In the genomic region with DNA sequence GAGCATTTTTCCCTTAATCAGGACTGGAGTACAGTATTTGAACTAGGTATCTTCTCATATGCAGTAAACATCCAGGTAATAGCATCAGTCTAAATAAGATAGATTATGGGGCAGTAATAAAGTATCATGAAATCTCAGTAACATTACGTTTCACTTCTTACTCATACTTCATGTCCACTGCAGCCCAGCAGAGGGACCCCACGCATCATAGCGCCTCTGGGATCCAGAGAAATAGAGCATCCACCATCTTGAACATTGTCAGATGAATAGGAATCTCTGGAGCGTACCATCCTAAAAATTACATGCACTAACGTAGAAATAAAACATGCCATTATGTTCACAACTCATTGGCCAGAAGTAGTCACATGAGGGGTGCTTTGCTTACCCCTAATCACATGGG, we compare ENCODE assay signal across 13 cellular contexts.
A peak's percentile ranks its signal among the peaks of the same experiment; 100 is the strongest.
DNase-seq lines count a peak whose midpoint lies in the region; ATAC-seq and TF ChIP-seq lines count a peak whose summit lies in the region.
"Had no signal": no experiment of that assay in that cellular context is flagged by ENCODE, and none has a peak within 500 bp of the region (broad histone marks: within the 10 kb centered on the region; RNA-seq: fewer than 3 reads in every experiment).

No MANE protein-coding gene starts in this region.

- no peaks in the 10 kb centered on the region for H3K9me3 ChIP-seq in cardiac muscle cell (ENCODE audit: low read depth)
- no peaks in the 10 kb centered on the region for H3K9me3 ChIP-seq in right cardiac atrium (ENCODE audit: control insufficient read depth, low read length)
- no peaks in the 10 kb centered on the region for H3K9me3 ChIP-seq in endodermal cell (ENCODE audit: control insufficient read depth, low read length)
- H3K9me3 ChIP-seq: mucosa of descending colon had no signal

- H3K36me3 Mint-ChIP-seq in endodermal cell (ENCODE audit: low read depth) (no peaks in the 10 kb centered on the region), type B pancreatic cell (no peaks in the 10 kb centered on the region), CD14-positive monocyte (no peaks in the 10 kb centered on the region)

- H3K4me1 Mint-ChIP-seq in endodermal cell (no peaks in the 10 kb centered on the region), type B pancreatic cell (ENCODE audit: unreplicated experiment) (no peaks in the 10 kb centered on the region), CD14-positive monocyte (no peaks in the 10 kb centered on the region)

- no peak overlapping the region for H3K9ac ChIP-seq in endodermal cell (ENCODE audit: extremely low read depth, low read length, poor library complexity, severe bottlenecking)

- no peak overlapping the region for H3K27ac Mint-ChIP-seq in endodermal cell
- H3K27ac Mint-ChIP-seq in type B pancreatic cell, result no peak overlapping the region
- H3K27ac Mint-ChIP-seq in CD14-positive monocyte, result no peak overlapping the region

- no peaks in the 10 kb centered on the region for H3K27me3 ChIP-seq in cardiac muscle cell
- no peaks in the 10 kb centered on the region for H3K27me3 ChIP-seq in right cardiac atrium (ENCODE audit: control insufficient read depth, insufficient read depth)
- H3K27me3 ChIP-seq in endodermal cell (ENCODE audit: control insufficient read depth, insufficient read depth, low read length, poor library complexity, severe bottlenecking), result no peaks in the 10 kb centered on the region

- TF ChIP-seq CTCF in cardiac muscle cell (IDR thresholded peaks at IDR 0.05; ENCODE audit: low read depth, low read length) (peak; percentile 17), endodermal cell (conservative IDR thresholded peaks at IDR 0.05) (peak; percentile 77), type B pancreatic cell (conservative IDR thresholded peaks at IDR 0.05) (peak; percentile 62), CD14-positive monocyte (IDR thresholded peaks at IDR 0.05) (no peak)

- H3K36me3 ChIP-seq in cardiac muscle cell (no peaks in the 10 kb centered on the region), endodermal cell (ENCODE audit: control insufficient read depth, insufficient read depth, low read length) (no peaks in the 10 kb centered on the region)

- H3K9me3 Mint-ChIP-seq in endodermal cell, result no peaks in the 10 kb centered on the region
- H3K9me3 Mint-ChIP-seq in type B pancreatic cell, result no peaks in the 10 kb centered on the region
- no peaks in the 10 kb centered on the region for H3K9me3 Mint-ChIP-seq in CD14-positive monocyte

- H3K4me3 Mint-ChIP-seq in endodermal cell, result no peak overlapping the region
- no peak overlapping the region for H3K4me3 Mint-ChIP-seq in type B pancreatic cell
- no peak overlapping the region for H3K4me3 Mint-ChIP-seq in CD14-positive monocyte

- H3K4me1 ChIP-seq in cardiac muscle cell (ENCODE audit: low read depth) (no peaks in the 10 kb centered on the region), right cardiac atrium (ENCODE audit: control insufficient read depth, insufficient read depth, low read length) (no peaks in the 10 kb centered on the region), endodermal cell (ENCODE audit: control insufficient read depth, insufficient read depth, low read length) (no peaks in the 10 kb centered on the region)

- H3K27me3 Mint-ChIP-seq in endodermal cell (ENCODE audit: insufficient read depth) (no peaks in the 10 kb centered on the region), type B pancreatic cell (no peaks in the 10 kb centered on the region), CD14-positive monocyte (ENCODE audit: low read depth in 3 of 3) (no peaks in the 10 kb centered on the region)

- DNase-seq in cardiac muscle cell (ENCODE audit: low read depth in 1 of 2, low spot score in 1 of 2) (peak in 1 of 2 donors; percentile 2), right cardiac atrium (no peak), NCI-H69 (lab: John Stamatoyannopoulos, UW) (peak; percentile 42), endodermal cell (peak; percentile 73), type B pancreatic cell (ENCODE audit: extremely low spot score, unreplicated experiment) (no peak), CD14-positive monocyte (ENCODE audit: low spot score) (no peak), kidney tubule cell (ENCODE audit: low spot score) (no peak)
- DNase-seq: activated CD4-positive, alpha-beta T cell treated with anti-CD3 and anti-CD28 coated beads, Interleukin-2, amount 50 U/mL, for 1 hour; AML-193; dermis blood vessel endothelial cell; mucosa of descending colon had no signal

- WGBS in right cardiac atrium, result 72% methylated on average over 5 of the region's 5 CpGs
- 79 to 100% methylated on average over 3 to 5 of the region's 5 CpGs for WGBS in endodermal cell (ENCODE audit: insufficient coverage in 1 of 2, insufficient read length in 1 of 2), 2 experiments

- no peak overlapping the region for H3K4me3 ChIP-seq in cardiac muscle cell
- no peak overlapping the region for H3K4me3 ChIP-seq in right cardiac atrium (ENCODE audit: low read length)
- no peak overlapping the region for H3K4me3 ChIP-seq in endodermal cell (ENCODE audit: low read length)
- H3K4me3 ChIP-seq: mucosa of descending colon, SK-N-MC had no signal

- ATAC-seq in right cardiac atrium (no peak), GM21737 (IDR thresholded peaks at IDR 0.05; ENCODE audit: unreplicated experiment) (no peak)
- ATAC-seq: mucosa of descending colon had no signal

- no peak overlapping the region for H3K27ac ChIP-seq in cardiac muscle cell
- H3K27ac ChIP-seq in right cardiac atrium (ENCODE audit: low read length), result no peak overlapping the region
- H3K27ac ChIP-seq in endodermal cell (ENCODE audit: low read depth, low read length), result no peak overlapping the region
- H3K27ac ChIP-seq: SK-N-MC had no signal

- intact Hi-C loops in right cardiac atrium (cut with DNase I), result no loop called here
- intact Hi-C loops in CD14-positive monocyte (cut with micrococcal nuclease), result no loop called here

Comparison
In these comparisons a context has a peak if more than half of its experiments do, and no peak if none do; other contexts are left out.
1. DNase-seq: peak in NCI-H69 (single experiment) and endodermal cell (single experiment); none in right cardiac atrium (0 of 3), type B pancreatic cell (single experiment), CD14-positive monocyte (single experiment) and kidney tubule cell (single experiment).